In the genomic region with DNA sequence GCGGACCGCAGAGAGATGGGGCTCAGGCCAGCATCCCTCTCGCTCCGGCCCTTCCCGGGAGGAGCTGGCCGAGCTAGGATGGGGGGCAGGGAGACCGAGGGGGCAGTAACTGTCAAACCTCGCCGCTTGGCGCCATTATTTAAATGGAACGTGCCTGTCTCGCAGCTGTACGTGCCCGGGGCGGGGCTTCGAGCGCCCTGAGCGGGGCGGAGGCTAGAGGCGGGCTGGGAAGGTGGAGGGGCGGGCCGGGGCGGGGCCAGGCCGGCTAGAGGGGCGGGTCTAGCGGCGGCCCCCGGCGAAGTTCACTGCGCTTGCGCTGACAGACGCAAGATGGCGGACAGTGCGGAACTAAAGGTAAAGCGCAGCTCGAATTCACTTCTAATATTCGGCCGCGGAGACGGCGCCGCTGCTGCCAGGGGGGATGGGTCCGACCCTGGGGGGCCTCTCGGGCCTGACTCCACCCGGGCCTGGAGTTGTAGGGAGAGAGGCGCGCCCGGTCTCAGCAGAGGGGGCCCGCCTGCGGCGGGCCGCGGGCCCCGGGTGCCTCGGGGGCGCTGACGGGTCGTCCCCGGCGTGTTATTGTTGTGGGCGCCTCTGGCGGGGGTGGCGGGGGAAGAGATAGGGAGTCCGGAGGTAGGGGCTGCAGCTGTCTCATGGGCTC, we compare ENCODE assay signal across 8 cellular contexts. TPM values are rescaled to one million over a fixed set of nuclear protein-coding genes. Genes with fewer than 3 reads are reported as not detected.
A peak's percentile ranks its signal among the peaks of the same experiment; 100 is the strongest.
DNase-seq lines count a peak whose midpoint lies in the region; ATAC-seq and TF ChIP-seq lines count a peak whose summit lies in the region.

PIAS1 (plus strand) TSS at position 319 of the 661 bp plus-strand sequence; CDS start at position 331, 12 bp downstream.

- intact Hi-C loops in mucosa of descending colon (cut with DNase I, micrococcal nuclease) = loop anchor here in 1 of 2 donors (10.0 kb wide), 1 partner anchor 189 kb away; no protein-coding TSS in a partner anchor

- H3K27ac ChIP-seq in epithelial cell of prostate = peak within 1 kb of the TSS; percentile 69

- no peaks in the 10 kb centered on the region for H3K36me3 ChIP-seq in mucosa of descending colon (ENCODE audit: low read depth)

- ATAC-seq in GM21576 (IDR thresholded peaks at IDR 0.05; ENCODE audit: unreplicated experiment) = peak; percentile 69
- ATAC-seq in mucosa of descending colon = peak; percentile 97

- H3K4me3 ChIP-seq in mucosa of descending colon = peak within 1 kb of the TSS; percentile 94

- peak; percentile 48; the same call in 1 of the 2 replicates for TF ChIP-seq EP300 in Ishikawa (IDR thresholded peaks at IDR 0.05; ENCODE audit: borderline replicate concordance)

- no peak for TF ChIP-seq RAD21 in Ishikawa (IDR thresholded peaks at IDR 0.05; ENCODE audit: low read depth)

- peaks cover 6% of the 10 kb centered on the region for H3K4me1 ChIP-seq in mucosa of descending colon (ENCODE audit: low read depth)

- peak; percentile 93 for DNase-seq in DMS114 treated with DMSO at 0.1 percent for 48 hours (lab: John Stamatoyannopoulos, UW; ENCODE audit: unreplicated experiment)
- DNase-seq in OCI-M2 (lab: John Stamatoyannopoulos, UW; ENCODE audit: unreplicated experiment) = peak; percentile 36
- peak; percentile 89 for DNase-seq in activated T-cell treated with anti-CD3 and anti-CD28 coated beads for 4 hours
- peak; percentile 49 for DNase-seq in epithelial cell of prostate (ENCODE audit: low read depth, low spot score)
- peak; percentile 96 to 97 (median 96) for DNase-seq in mucosa of descending colon
- DNase-seq in stimulated activated CD8-positive, alpha-beta memory T cell treated with anti-CD3 and anti-CD28 coated beads, Interleukin-4, amount 100 ng/mL, for 1 hour (ENCODE audit: low read depth in 2 of 2, low spot score in 1 of 2) = peak; percentile 80 to 87

- TF ChIP-seq CTCF in mucosa of descending colon (IDR thresholded peaks at IDR 0.05) = no peak

- no peaks in the 10 kb centered on the region for H3K9me3 ChIP-seq in mucosa of descending colon

TF ChIP-seq in Ishikawa, 13 proteins besides CTCF, POLR2A, EP300 and RAD21:
- peak; percentile 34 for TF ChIP-seq TEAD4 (IDR thresholded peaks at IDR 0.05)
- no peak for TF ChIP-seq CEBPB (IDR thresholded peaks at IDR 0.05)
- peak; percentile 95 for TF ChIP-seq MAX (IDR thresholded peaks at IDR 0.05)
- TF ChIP-seq YY1 (IDR thresholded peaks at IDR 0.05; ENCODE audit: low read depth) = peak; percentile 89
- TF ChIP-seq TAF1 (IDR thresholded peaks at IDR 0.05; ENCODE audit: low read depth) = peak; percentile 58
- TF ChIP-seq CREB1 (IDR thresholded peaks at IDR 0.05; ENCODE audit: low read depth) = no peak
- TF ChIP-seq EGR1 (IDR thresholded peaks at IDR 0.05) = peak; percentile 13; the same call in 1 of the 2 replicates
- peak; percentile 59; the same call in 1 of the 2 replicates for TF ChIP-seq FOXM1 (IDR thresholded peaks at IDR 0.05; ENCODE audit: borderline replicate concordance, low read depth)

RNA-seq across cellular contexts. Expression of gene PIAS1, which starts in this region (rescaled TPM):
- total RNA-seq in mucosa of descending colon = 10 to 100 TPM; 35.4 to 59.3 (median 37.7) TPM

Comparison
In these comparisons a context has a peak if more than half of its experiments do, and no peak if none do; other contexts are left out.
1. Peak in every context shown above with its lines: DNase-seq, ATAC-seq, H3K4me3 ChIP-seq and H3K27ac ChIP-seq.
2. DNase-seq: peak in every context shown above with its lines; median percentile 96 in mucosa of descending colon; 93 in DMS114 treated with DMSO at 0.1 percent for 48 hours; 89 in activated T-cell treated with anti-CD3 and anti-CD28 coated beads for 4 hours; 84 in stimulated activated CD8-positive, alpha-beta memory T cell treated with anti-CD3 and anti-CD28 coated beads, Interleukin-4, amount 100 ng/mL, for 1 hour; 49 in epithelial cell of prostate; 36 in OCI-M2.